In the genomic region with DNA sequence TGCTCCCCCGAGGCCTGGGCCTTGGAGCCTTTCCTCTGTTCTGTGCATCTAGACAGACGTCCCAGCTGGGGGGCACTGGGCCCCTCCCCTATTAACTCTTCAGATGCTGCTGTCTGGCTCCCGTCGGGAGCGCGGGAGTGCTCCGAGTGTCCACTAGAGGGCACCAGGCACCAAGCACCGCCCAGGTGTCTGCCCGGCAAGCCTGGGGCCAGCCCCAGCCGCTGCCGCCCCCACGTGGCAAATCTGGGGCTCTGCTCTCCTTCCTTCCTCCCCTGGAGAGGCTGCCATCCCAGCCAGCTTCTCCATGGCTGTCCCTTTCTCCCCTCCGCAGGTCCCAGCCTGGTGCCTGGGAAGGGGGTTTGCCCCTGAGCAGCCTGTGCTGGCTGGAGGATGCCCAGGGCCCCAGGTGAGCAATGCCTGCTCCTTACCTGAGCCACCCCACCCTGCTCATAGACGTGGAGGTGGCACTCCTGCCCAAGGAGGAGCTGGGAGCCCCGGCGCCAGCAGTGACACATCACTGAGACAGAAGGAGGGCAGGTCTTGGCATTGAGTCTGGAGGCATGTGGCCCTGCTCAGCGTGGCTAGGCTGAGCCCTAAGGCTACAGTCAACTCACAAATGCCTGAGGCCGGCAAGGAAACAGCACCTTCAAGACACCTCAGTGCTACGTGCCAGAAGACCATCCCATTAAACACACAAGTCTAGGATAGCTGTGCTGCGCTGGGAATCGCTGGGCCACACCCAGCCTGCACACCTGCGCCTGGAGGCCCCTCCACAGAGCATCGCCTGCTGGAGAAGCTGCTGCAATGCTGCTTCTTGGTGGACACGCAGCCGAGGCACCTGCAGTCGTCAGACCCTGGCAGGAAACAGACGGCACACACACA, we compare ENCODE assay signal across 1 cellular context.
A peak's percentile ranks its signal among the peaks of the same experiment; 100 is the strongest.
TF ChIP-seq lines count a peak whose summit lies in the region.

No MANE protein-coding gene starts in this region.

TF ChIP-seq in SK-N-SH, 30 proteins besides CTCF, POLR2A, EP300 and RAD21:
- TF ChIP-seq, protein P1, sequence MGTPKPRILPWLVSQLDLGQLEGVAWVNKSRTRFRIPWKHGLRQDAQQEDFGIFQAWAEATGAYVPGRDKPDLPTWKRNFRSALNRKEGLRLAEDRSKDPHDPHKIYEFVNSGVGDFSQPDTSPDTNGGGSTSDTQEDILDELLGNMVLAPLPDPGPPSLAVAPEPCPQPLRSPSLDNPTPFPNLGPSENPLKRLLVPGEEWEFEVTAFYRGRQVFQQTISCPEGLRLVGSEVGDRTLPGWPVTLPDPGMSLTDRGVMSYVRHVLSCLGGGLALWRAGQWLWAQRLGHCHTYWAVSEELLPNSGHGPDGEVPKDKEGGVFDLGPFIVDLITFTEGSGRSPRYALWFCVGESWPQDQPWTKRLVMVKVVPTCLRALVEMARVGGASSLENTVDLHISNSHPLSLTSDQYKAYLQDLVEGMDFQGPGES (IDR thresholded peaks at IDR 0.05; ENCODE audit: low read depth, low read length), result no peak
- TF ChIP-seq TEAD4 (IDR thresholded peaks at IDR 0.05; ENCODE audit: borderline replicate concordance, insufficient read depth) (no peak), GABPA (IDR thresholded peaks at IDR 0.05; ENCODE audit: low read depth) (no peak), FOXJ3 (CRISPR knock-in tag; IDR thresholded peaks at IDR 0.05) (no peak), FOXM1 (IDR thresholded peaks at IDR 0.05; ENCODE audit: low read depth) (no peak), YY1 (IDR thresholded peaks at IDR 0.05; ENCODE audit: low read depth) (0 out of 2 replicates have a peak, but pooled peaks have one; percentile 46), MEF2A (IDR thresholded peaks at IDR 0.05; ENCODE audit: borderline replicate concordance, low read depth) (no peak), ELF1 (IDR thresholded peaks at IDR 0.05) (no peak), TCF12 (IDR thresholded peaks at IDR 0.05) (no peak), SMC3 (IDR thresholded peaks at IDR 0.05; ENCODE audit: low read depth, low read length) (peak; percentile 99), RFX5 (IDR thresholded peaks at IDR 0.05; ENCODE audit: low read length) (no peak), NFIC (IDR thresholded peaks at IDR 0.05; ENCODE audit: borderline replicate concordance) (no peak), CHD2 (IDR thresholded peaks at IDR 0.05; ENCODE audit: low read length, partially characterized antibody) (peak; percentile 77), SIN3A (IDR thresholded peaks at IDR 0.05; ENCODE audit: borderline replicate concordance, low read depth, low read length) (peak; percentile 55; the same call in 1 of the 2 replicates), MXI1 (IDR thresholded peaks at IDR 0.05; ENCODE audit: low read depth, low read length) (peak; percentile 61), RCOR1 (IDR thresholded peaks at IDR 0.05; ENCODE audit: low read length) (peak; percentile 46; the same call in 1 of the 2 replicates), GATA2 (CRISPR knock-in tag; IDR thresholded peaks at IDR 0.05) (no peak), EZH2phosphoT487 (IDR thresholded peaks at IDR 0.05; ENCODE audit: borderline replicate concordance, low read depth) (no peak), POLR2AphosphoS5 (IDR thresholded peaks at IDR 0.05; ENCODE audit: low read depth, low read length) (no peak), RXRA (IDR thresholded peaks at IDR 0.05; ENCODE audit: borderline replicate concordance, low read depth) (no peak), NRF1 (IDR thresholded peaks at IDR 0.05; ENCODE audit: low read depth, low read length) (no peak), TAF1 (IDR thresholded peaks at IDR 0.05; ENCODE audit: borderline replicate concordance, low read depth, low read length) (peak; percentile 42; the same call in 1 of the 2 replicates), JUND (IDR thresholded peaks at IDR 0.05) (no peak), FOSL2 (IDR thresholded peaks at IDR 0.05; ENCODE audit: borderline replicate concordance, low read depth) (no peak)
- TF ChIP-seq, protein P2, sequence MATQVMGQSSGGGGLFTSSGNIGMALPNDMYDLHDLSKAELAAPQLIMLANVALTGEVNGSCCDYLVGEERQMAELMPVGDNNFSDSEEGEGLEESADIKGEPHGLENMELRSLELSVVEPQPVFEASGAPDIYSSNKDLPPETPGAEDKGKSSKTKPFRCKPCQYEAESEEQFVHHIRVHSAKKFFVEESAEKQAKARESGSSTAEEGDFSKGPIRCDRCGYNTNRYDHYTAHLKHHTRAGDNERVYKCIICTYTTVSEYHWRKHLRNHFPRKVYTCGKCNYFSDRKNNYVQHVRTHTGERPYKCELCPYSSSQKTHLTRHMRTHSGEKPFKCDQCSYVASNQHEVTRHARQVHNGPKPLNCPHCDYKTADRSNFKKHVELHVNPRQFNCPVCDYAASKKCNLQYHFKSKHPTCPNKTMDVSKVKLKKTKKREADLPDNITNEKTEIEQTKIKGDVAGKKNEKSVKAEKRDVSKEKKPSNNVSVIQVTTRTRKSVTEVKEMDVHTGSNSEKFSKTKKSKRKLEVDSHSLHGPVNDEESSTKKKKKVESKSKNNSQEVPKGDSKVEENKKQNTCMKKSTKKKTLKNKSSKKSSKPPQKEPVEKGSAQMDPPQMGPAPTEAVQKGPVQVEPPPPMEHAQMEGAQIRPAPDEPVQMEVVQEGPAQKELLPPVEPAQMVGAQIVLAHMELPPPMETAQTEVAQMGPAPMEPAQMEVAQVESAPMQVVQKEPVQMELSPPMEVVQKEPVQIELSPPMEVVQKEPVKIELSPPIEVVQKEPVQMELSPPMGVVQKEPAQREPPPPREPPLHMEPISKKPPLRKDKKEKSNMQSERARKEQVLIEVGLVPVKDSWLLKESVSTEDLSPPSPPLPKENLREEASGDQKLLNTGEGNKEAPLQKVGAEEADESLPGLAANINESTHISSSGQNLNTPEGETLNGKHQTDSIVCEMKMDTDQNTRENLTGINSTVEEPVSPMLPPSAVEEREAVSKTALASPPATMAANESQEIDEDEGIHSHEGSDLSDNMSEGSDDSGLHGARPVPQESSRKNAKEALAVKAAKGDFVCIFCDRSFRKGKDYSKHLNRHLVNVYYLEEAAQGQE (IDR thresholded peaks at IDR 0.05; ENCODE audit: low read depth, low read length), result peak; percentile 56; the same call in 1 of the 2 replicates
- TF ChIP-seq, protein P3, sequence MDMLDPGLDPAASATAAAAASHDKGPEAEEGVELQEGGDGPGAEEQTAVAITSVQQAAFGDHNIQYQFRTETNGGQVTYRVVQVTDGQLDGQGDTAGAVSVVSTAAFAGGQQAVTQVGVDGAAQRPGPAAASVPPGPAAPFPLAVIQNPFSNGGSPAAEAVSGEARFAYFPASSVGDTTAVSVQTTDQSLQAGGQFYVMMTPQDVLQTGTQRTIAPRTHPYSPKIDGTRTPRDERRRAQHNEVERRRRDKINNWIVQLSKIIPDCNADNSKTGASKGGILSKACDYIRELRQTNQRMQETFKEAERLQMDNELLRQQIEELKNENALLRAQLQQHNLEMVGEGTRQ (IDR thresholded peaks at IDR 0.05; ENCODE audit: borderline replicate concordance, low read depth, low read length), result 0 out of 2 replicates have a peak, but pooled peaks have one; percentile 22
- TF ChIP-seq, protein P4, sequence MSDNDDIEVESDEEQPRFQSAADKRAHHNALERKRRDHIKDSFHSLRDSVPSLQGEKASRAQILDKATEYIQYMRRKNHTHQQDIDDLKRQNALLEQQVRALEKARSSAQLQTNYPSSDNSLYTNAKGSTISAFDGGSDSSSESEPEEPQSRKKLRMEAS (IDR thresholded peaks at IDR 0.05; ENCODE audit: low read depth), result peak; percentile 86
- TF ChIP-seq, protein P5, sequence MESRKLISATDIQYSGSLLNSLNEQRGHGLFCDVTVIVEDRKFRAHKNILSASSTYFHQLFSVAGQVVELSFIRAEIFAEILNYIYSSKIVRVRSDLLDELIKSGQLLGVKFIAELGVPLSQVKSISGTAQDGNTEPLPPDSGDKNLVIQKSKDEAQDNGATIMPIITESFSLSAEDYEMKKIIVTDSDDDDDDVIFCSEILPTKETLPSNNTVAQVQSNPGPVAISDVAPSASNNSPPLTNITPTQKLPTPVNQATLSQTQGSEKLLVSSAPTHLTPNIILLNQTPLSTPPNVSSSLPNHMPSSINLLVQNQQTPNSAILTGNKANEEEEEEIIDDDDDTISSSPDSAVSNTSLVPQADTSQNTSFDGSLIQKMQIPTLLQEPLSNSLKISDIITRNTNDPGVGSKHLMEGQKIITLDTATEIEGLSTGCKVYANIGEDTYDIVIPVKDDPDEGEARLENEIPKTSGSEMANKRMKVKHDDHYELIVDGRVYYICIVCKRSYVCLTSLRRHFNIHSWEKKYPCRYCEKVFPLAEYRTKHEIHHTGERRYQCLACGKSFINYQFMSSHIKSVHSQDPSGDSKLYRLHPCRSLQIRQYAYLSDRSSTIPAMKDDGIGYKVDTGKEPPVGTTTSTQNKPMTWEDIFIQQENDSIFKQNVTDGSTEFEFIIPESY (IDR thresholded peaks at IDR 0.05; ENCODE audit: borderline replicate concordance, low read depth), result no peak
- TF ChIP-seq, protein P6, sequence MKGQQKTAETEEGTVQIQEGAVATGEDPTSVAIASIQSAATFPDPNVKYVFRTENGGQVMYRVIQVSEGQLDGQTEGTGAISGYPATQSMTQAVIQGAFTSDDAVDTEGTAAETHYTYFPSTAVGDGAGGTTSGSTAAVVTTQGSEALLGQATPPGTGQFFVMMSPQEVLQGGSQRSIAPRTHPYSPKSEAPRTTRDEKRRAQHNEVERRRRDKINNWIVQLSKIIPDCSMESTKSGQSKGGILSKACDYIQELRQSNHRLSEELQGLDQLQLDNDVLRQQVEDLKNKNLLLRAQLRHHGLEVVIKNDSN (IDR thresholded peaks at IDR 0.05; ENCODE audit: borderline replicate concordance, low read depth), result peak; percentile 44; the same call in 1 of the 2 replicates
- TF ChIP-seq, protein P7, sequence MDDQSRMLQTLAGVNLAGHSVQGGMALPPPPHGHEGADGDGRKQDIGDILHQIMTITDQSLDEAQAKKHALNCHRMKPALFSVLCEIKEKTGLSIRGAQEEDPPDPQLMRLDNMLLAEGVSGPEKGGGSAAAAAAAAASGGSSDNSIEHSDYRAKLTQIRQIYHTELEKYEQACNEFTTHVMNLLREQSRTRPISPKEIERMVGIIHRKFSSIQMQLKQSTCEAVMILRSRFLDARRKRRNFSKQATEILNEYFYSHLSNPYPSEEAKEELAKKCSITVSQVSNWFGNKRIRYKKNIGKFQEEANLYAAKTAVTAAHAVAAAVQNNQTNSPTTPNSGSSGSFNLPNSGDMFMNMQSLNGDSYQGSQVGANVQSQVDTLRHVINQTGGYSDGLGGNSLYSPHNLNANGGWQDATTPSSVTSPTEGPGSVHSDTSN (IDR thresholded peaks at IDR 0.05), result no peak
TF ChIP-seq in SK-N-SH: peak in this region for 11.
